ENCODE assay signal across 18 cellular contexts in genomic region chr1:21687081-21687529, GRCh38. TPM values are rescaled to one million over a fixed set of nuclear protein-coding genes. Genes with fewer than 3 reads are reported as not detected.
DNase-seq lines count a peak whose midpoint lies in the region; ATAC-seq lines count a peak whose summit lies in the region.
"Had no signal": no experiment of that assay in that cellular context is flagged by ENCODE, and none has a peak within 500 bp of the region (broad histone marks: within the 10 kb centered on the region; RNA-seq: fewer than 3 reads in every experiment).

No MANE protein-coding gene starts in this region.

- no peaks in the 10 kb centered on the region for H3K9me3 ChIP-seq in T-helper 17 cell (ENCODE audit: control insufficient read depth, low read length, poor library complexity, severe bottlenecking)

- DNase-seq in activated T-cell treated with anti-CD3 and anti-CD28 coated beads, Interleukin-2, amount 50 U/mL, for 72 hours = no peak
- DNase-seq in activated T-cell treated with anti-CD3 and anti-CD28 coated beads for 4 hours (no peak), T-helper 17 cell (no peak), amniotic epithelial cell (ENCODE audit: low read depth) (peak; percentile 79), AML-193 (lab: John Stamatoyannopoulos, UW) (no peak)
- no peak for DNase-seq in stimulated activated naive B cell treated with anti-CD40 and anti-IgM and Interleukin-4, amounts not matched to agents 10 μg/mL and 1 μg/mL and 100 μg/mL, for 72 hours
- DNase-seq: CD8-positive, alpha-beta T cell; GOT3; KG1; NCI-H1417; NCI-H187; NCI-H2107; NCI-H2227 treated with DMSO at 0.1 percent for 48 hours; NCI-H524; NCI-H82; SHP77 treated with DMSO at 0.1 percent for 48 hours had no signal

- H3K9me3 Mint-ChIP-seq in activated T-cell treated with anti-CD3 and anti-CD28 coated beads, Interleukin-2, amount 50 U/mL, for 72 hours = no peaks in the 10 kb centered on the region
- no peaks in the 10 kb centered on the region for H3K9me3 Mint-ChIP-seq in stimulated activated naive B cell treated with anti-CD40 and anti-IgM and Interleukin-4, amounts not matched to agents 10 μg/mL and 1 μg/mL and 100 μg/mL, for 72 hours
- H3K9me3 Mint-ChIP-seq: CD8-positive, alpha-beta T cell had no signal

- H3K27me3 Mint-ChIP-seq in activated T-cell treated with anti-CD3 and anti-CD28 coated beads, Interleukin-2, amount 50 U/mL, for 72 hours (ENCODE audit: low read depth) = no peaks in the 10 kb centered on the region
- H3K27me3 Mint-ChIP-seq in T-helper 17 cell = no peaks in the 10 kb centered on the region
- no peaks in the 10 kb centered on the region for H3K27me3 Mint-ChIP-seq in stimulated activated naive B cell treated with anti-CD40 and anti-IgM and Interleukin-4, amounts not matched to agents 10 μg/mL and 1 μg/mL and 100 μg/mL, for 72 hours

- no peak overlapping the region for H3K4me3 Mint-ChIP-seq in activated T-cell treated with anti-CD3 and anti-CD28 coated beads, Interleukin-2, amount 50 U/mL, for 72 hours
- H3K4me3 Mint-ChIP-seq in T-helper 17 cell = no peak overlapping the region
- H3K4me3 Mint-ChIP-seq in stimulated activated naive B cell treated with anti-CD40 and anti-IgM and Interleukin-4, amounts not matched to agents 10 μg/mL and 1 μg/mL and 100 μg/mL, for 72 hours = no peak overlapping the region
- H3K4me3 Mint-ChIP-seq: CD8-positive, alpha-beta T cell had no signal

- no peak for ATAC-seq in activated T-cell treated with anti-CD3 and anti-CD28 coated beads, Interleukin-2, amount 50 U/mL, for 72 hours (replicated peaks in 1 of 2)
- no peak for ATAC-seq in T-helper 17 cell
- no peak for ATAC-seq in stimulated activated naive B cell treated with anti-CD40 and anti-IgM and Interleukin-4, amounts not matched to agents 10 μg/mL and 1 μg/mL and 100 μg/mL, for 72 hours (replicated peaks)
- no peak for ATAC-seq in GM21737 (IDR thresholded peaks at IDR 0.05; ENCODE audit: unreplicated experiment)
- ATAC-seq: CD8-positive, alpha-beta T cell; HCT116 had no signal

- H3K4me1 Mint-ChIP-seq in activated T-cell treated with anti-CD3 and anti-CD28 coated beads, Interleukin-2, amount 50 U/mL, for 72 hours (ENCODE audit: low read depth) = no peaks in the 10 kb centered on the region
- H3K4me1 Mint-ChIP-seq in T-helper 17 cell = no peaks in the 10 kb centered on the region
- H3K4me1 Mint-ChIP-seq in stimulated activated naive B cell treated with anti-CD40 and anti-IgM and Interleukin-4, amounts not matched to agents 10 μg/mL and 1 μg/mL and 100 μg/mL, for 72 hours = no peaks in the 10 kb centered on the region

- H3K27ac Mint-ChIP-seq in activated T-cell treated with anti-CD3 and anti-CD28 coated beads, Interleukin-2, amount 50 U/mL, for 72 hours = peak overlapping the region; percentile 72
- peak overlapping the region; percentile 32 for H3K27ac Mint-ChIP-seq in T-helper 17 cell
- H3K27ac Mint-ChIP-seq in stimulated activated naive B cell treated with anti-CD40 and anti-IgM and Interleukin-4, amounts not matched to agents 10 μg/mL and 1 μg/mL and 100 μg/mL, for 72 hours = peak overlapping the region; percentile 10
- H3K27ac Mint-ChIP-seq: CD8-positive, alpha-beta T cell had no signal

- peaks cover 12 to 30% of the 10 kb centered on the region in 2 donors for H3K36me3 Mint-ChIP-seq in activated T-cell treated with anti-CD3 and anti-CD28 coated beads, Interleukin-2, amount 50 U/mL, for 72 hours (ENCODE audit: insufficient read depth in 2 of 2)
- H3K36me3 Mint-ChIP-seq in T-helper 17 cell (ENCODE audit: low read depth) = peaks cover 13% of the 10 kb centered on the region
- peaks cover 52 to 62% of the 10 kb centered on the region in 2 donors for H3K36me3 Mint-ChIP-seq in stimulated activated naive B cell treated with anti-CD40 and anti-IgM and Interleukin-4, amounts not matched to agents 10 μg/mL and 1 μg/mL and 100 μg/mL, for 72 hours

RNA-seq across cellular contexts. Expression of gene RAP1GAP, which starts 17.9 kb away (rescaled TPM):
- total RNA-seq in activated T-cell treated with anti-CD3 and anti-CD28 coated beads, Interleukin-2, amount 50 U/mL, for 72 hours = 1 to 10 TPM; 1.2 to 2.4 TPM
- total RNA-seq in T-helper 17 cell = under 1 TPM; 0.07 to 0.42 TPM

Comparison
In these comparisons a context has a peak if more than half of its experiments do, and no peak if none do; other contexts are left out.
1. H3K27ac Mint-ChIP-seq: peak in every context shown above with its lines; median percentile 72 in activated T-cell treated with anti-CD3 and anti-CD28 coated beads, Interleukin-2, amount 50 U/mL, for 72 hours; 32 in T-helper 17 cell; 10 in stimulated activated naive B cell treated with anti-CD40 and anti-IgM and Interleukin-4, amounts not matched to agents 10 μg/mL and 1 μg/mL and 100 μg/mL, for 72 hours.